21 cellular contexts compared by ENCODE assay signal in genomic region chrX:13673016-13673415, GRCh38.
"Had no signal": no experiment of that assay in that cellular context is flagged by ENCODE, and none has a peak within 500 bp of the region (broad histone marks: within the 10 kb centered on the region; RNA-seq: fewer than 3 reads in every experiment).

No MANE protein-coding gene starts in this region.

- H3K9me3 ChIP-seq: SK-N-SH had no signal

- H3K9ac ChIP-seq: KMS-11, SK-N-SH had no signal

- DNase-seq: IMR-90, NCI-H1092, NCI-H1105 treated with DMSO at 0.1 percent for 48 hours, NCI-H1417 treated with DMSO at 0.1 percent for 48 hours, NCI-H146, NCI-H1694 treated with DMSO at 0.1 percent for 48 hours, NCI-H1930, NCI-H2081, NCI-H2107, NCI-H2227 treated with DMSO at 0.1 percent for 48 hours, NCI-H524, NCI-H69, NCI-H774, RPMI8226, SHP77, SK-N-SH, SW 1271, T-cell had no signal

- H3K9me2 ChIP-seq: SK-N-SH had no signal

- FAIRE-seq: HepG2, RCC 7860 had no signal

- H3K4me2 ChIP-seq: KMS-11, SK-N-SH had no signal

- H3K27ac ChIP-seq: KMS-11 had no signal

- ATAC-seq: HepG2, T-cell had no signal
